Comparison of ENCODE assay signal across 9 cellular contexts in the genomic region with DNA sequence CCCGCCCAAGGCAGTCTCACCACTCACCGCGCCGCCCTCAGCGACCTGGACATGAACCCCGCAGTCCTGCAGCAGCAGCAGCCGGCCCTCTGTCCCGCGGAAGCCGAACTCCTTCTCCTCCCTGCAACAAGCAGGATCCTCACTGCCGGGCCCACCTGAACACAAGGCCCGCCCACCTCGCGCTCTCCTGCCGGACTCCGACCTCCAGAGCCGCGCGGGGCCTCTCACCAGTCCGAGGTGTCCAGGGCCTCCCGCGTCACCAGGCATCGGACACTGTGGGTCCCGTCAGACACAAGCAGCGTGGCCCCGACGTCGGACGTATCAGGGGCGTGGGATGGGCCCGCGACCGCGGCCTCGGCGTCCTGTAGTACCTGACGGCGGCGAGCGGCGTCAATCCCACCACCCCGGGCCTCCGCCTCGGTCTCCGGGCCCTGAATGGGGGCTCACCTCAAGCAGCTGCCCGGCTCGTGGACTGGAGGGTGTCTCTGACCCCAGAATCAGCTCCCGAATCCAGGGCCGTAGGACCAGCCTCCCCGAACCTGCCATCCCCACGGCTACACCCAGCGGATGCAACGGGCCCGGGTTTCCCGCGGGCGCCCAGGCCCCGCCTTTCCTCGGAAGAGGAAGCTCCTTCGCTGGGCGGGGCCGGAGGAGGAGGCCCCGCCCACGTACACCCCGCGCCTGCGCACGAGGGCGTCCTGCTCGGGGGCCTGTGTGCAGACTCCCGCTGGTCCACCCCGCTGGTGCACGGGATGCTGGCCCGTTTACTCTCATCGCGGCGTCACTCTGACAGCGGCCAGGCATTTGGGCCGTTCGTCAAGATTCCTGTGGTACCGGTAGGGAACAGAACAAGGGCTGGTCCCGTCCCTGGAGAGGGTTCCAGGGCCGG. TPM values are rescaled to one million over a fixed set of nuclear protein-coding genes. Genes with fewer than 3 reads are reported as not detected.
DNase-seq lines count a peak whose midpoint lies in the region; ATAC-seq, FAIRE-seq and TF ChIP-seq lines count a peak whose summit lies in the region.
"Had no signal": no experiment of that assay in that cellular context is flagged by ENCODE, and none has a peak within 500 bp of the region (broad histone marks: within the 10 kb centered on the region; RNA-seq: fewer than 3 reads in every experiment).

A gene (minus strand): TSS at position 586 of the 889 bp plus-strand sequence. CDS start 40 bp downstream, at position 546.

- H3K9me1 ChIP-seq in keratinocyte (ENCODE audit: control insufficient read depth, extremely low read depth, insufficient read depth, low read length): no peaks in the 10 kb centered on the region

- TF ChIP-seq CTCF in keratinocyte (optimal IDR thresholded peaks at IDR 0.05 in 1 of 3, IDR thresholded peaks at IDR 0.05 in 1 of 3, conservative IDR thresholded peaks at IDR 0.05 in 1 of 3; ENCODE audit: extremely low read depth in 1 of 3, insufficient read depth in 2 of 3, low read length in 3 of 3): no peak

- H3K9ac ChIP-seq in keratinocyte (ENCODE audit: control insufficient read depth, extremely low read depth, insufficient read depth, low read length): peak within 1 kb of the TSS; percentile 81

- peaks cover 1 to 9% of the 10 kb centered on the region in 2 experiments for H3K36me3 ChIP-seq in keratinocyte (ENCODE audit: control insufficient read depth in 2 of 2, extremely low read depth in 1 of 2, insufficient read depth in 2 of 2, low read length in 2 of 2)

- no peaks in the 10 kb centered on the region for H4K20me1 ChIP-seq in keratinocyte (ENCODE audit: control insufficient read depth, extremely low read depth, insufficient read depth, low read length)

- peak; percentile 57 for ATAC-seq in GM18868 (IDR thresholded peaks at IDR 0.05; ENCODE audit: unreplicated experiment)
- ATAC-seq in HG03103 (IDR thresholded peaks at IDR 0.05; ENCODE audit: low read depth, unreplicated experiment): peak; percentile 49

- peaks cover 6% of the 10 kb centered on the region for H3K27me3 ChIP-seq in keratinocyte (ENCODE audit: control insufficient read depth, extremely low read depth, insufficient read depth, low read length)

- peaks cover 9% of the 10 kb centered on the region for H3K4me1 ChIP-seq in keratinocyte (ENCODE audit: control insufficient read depth, extremely low read depth, insufficient read depth, low read length)

- no peaks in the 10 kb centered on the region for H3K9me3 ChIP-seq in keratinocyte (ENCODE audit: control insufficient read depth, low read depth, low read length)

- peak within 1 kb of the TSS; percentile 98 for H2AFZ ChIP-seq in keratinocyte (ENCODE audit: control insufficient read depth, low read length)

- H3K27ac ChIP-seq in keratinocyte (ENCODE audit: control insufficient read depth, insufficient read depth, low read length): peak within 1 kb of the TSS; percentile 81

- dilution Hi-C loops in keratinocyte (cut with MboI; ENCODE audit: extremely low pct_ligation_motif_present, low sequenced_read_pairs): no loop called here

- H3K79me2 ChIP-seq in keratinocyte (ENCODE audit: control insufficient read depth, insufficient read depth, low read length): peaks cover 12% of the 10 kb centered on the region

- H3K4me3 ChIP-seq in keratinocyte (ENCODE audit: control insufficient read depth in 2 of 3, extremely low read depth in 1 of 3, insufficient read depth in 2 of 3, low read depth in 1 of 3, low read length in 3 of 3): peak within 1 kb of the TSS; percentile 82 to 98 (median 85)

- FAIRE-seq in keratinocyte (lab: Jason Lieb, UNC): no peak
- FAIRE-seq: colon had no signal

- peak; percentile 100 for DNase-seq in AG08396 (ENCODE audit: low spot score)
- DNase-seq in NCI-H345 (lab: John Stamatoyannopoulos, UW): peak; percentile 90
- peak; percentile 96 for DNase-seq in activated CD4-positive, CD25-positive, alpha-beta regulatory T cell treated with anti-CD3 and anti-CD28 coated beads, Interleukin-2, amount 50 U/mL, for 72 hours
- peak; percentile 93 for DNase-seq in cerebellar cortex (ENCODE audit: low spot score)
- peak; percentile 63 for DNase-seq in keratinocyte (ENCODE audit: low read depth, low spot score)
- peak; percentile 90 to 94 for DNase-seq in stimulated activated CD4-positive, alpha-beta T cell treated with anti-CD3 and anti-CD28 coated beads, Interleukin-15, amount 100 ng/mL, for 1 hour (ENCODE audit: low read depth in 1 of 2, low spot score in 1 of 2)

- H3K4me2 ChIP-seq in keratinocyte (ENCODE audit: control insufficient read depth, extremely low read depth, insufficient read depth, low read depth, low read length): peak within 1 kb of the TSS; percentile 96

RNA-seq across cellular contexts. Expression of the gene that starts here (rescaled TPM):
- polyA plus RNA-seq in keratinocyte: 12.9 to 16.7 TPM (median 13.2 TPM) in 3 replicates
- 2.0 TPM for polyA plus RNA-seq in keratinocyte (2011; ENCODE audit: low read depth)
- 11.6 and 18.7 TPM in 2 replicates for polyA plus RNA-seq in keratinocyte (2011; cell fraction: cytosol; rRNA removed)
- 21.1 and 28.1 TPM in 2 replicates for polyA plus RNA-seq in keratinocyte (2011; cell fraction: nucleus; rRNA removed)
- polyA plus RNA-seq in keratinocyte (2012; ENCODE audit: low replicate concordance): 9.7 and 22.6 TPM in 2 replicates
- 9.4 to 58.0 TPM (median 9.8 TPM) in 3 replicates for polyA minus RNA-seq in keratinocyte
- polyA minus RNA-seq in keratinocyte (2011; cell fraction: cytosol; rRNA and poly(A)+ RNA removed): 24.9 TPM
- polyA minus RNA-seq in keratinocyte (2011; cell fraction: nucleus; rRNA and poly(A)+ RNA removed): 7.4 and 8.0 TPM in 2 replicates

Comparison
In these comparisons a context has a peak if more than half of its experiments do, and no peak if none do; other contexts are left out.
1. Peak in every context shown above with its lines: DNase-seq, ATAC-seq, H3K4me3 ChIP-seq and H3K27ac ChIP-seq.